In genomic region chr10:87864497-87865059, GRCh38 we compare ENCODE assay signal across 8 cellular contexts. TPM values are rescaled to one million over a fixed set of nuclear protein-coding genes. Genes with fewer than 3 reads are reported as not detected.
DNase-seq lines count a peak whose midpoint lies in the region; ATAC-seq and TF ChIP-seq lines count a peak whose summit lies in the region.

No MANE protein-coding gene starts in this region.

- no peak for DNase-seq in activated naive CD8-positive, alpha-beta T cell treated with anti-CD3 and anti-CD28 coated beads, Interleukin-2, amount 50 U/mL, for 24 hours
- DNase-seq in kidney glomerular epithelial cell (lab: John Stamatoyannopoulos, UW): peak; percentile 51
- DNase-seq in GDM1 (lab: John Stamatoyannopoulos, UW): no peak
- no peak for DNase-seq in T-helper 9 cell
- no peak for DNase-seq in HEK293T (ENCODE audit: extremely low spot score)

- CTCF ChIA-PET in HEK293T (lab: Yijun Ruan, JAX): no interaction called here

- H3K4me3 Mint-ChIP-seq in IgD-negative memory B cell: peak overlapping the region; percentile 95 to 98 (median 96)
- H3K4me3 Mint-ChIP-seq in activated naive CD8-positive, alpha-beta T cell treated with anti-CD3 and anti-CD28 coated beads, Interleukin-2, amount 50 U/mL, for 24 hours: peak overlapping the region; percentile 95

- H3K27me3 Mint-ChIP-seq in IgD-negative memory B cell: no peaks in the 10 kb centered on the region
- H3K27me3 Mint-ChIP-seq in activated naive CD8-positive, alpha-beta T cell treated with anti-CD3 and anti-CD28 coated beads, Interleukin-2, amount 50 U/mL, for 24 hours: no peaks in the 10 kb centered on the region

- H3K4me1 Mint-ChIP-seq in IgD-negative memory B cell: peaks cover 38 to 51% (median 44%) of the 10 kb centered on the region in 3 donors
- peaks cover 57% of the 10 kb centered on the region for H3K4me1 Mint-ChIP-seq in activated naive CD8-positive, alpha-beta T cell treated with anti-CD3 and anti-CD28 coated beads, Interleukin-2, amount 50 U/mL, for 24 hours

- POLR2A ChIA-PET in HEK293T (lab: Yijun Ruan, JAX): interaction anchor here (1.3 to 1.8 kb wide), 4 partner anchors 9 to 264 kb away, joined by 3 to 4 read pairs (median 4); no protein-coding TSS in a partner anchor

- ATAC-seq in activated naive CD8-positive, alpha-beta T cell treated with anti-CD3 and anti-CD28 coated beads, Interleukin-2, amount 50 U/mL, for 24 hours: no peak

- TF ChIP-seq CTCF in C4-2B (conservative IDR thresholded peaks at IDR 0.05): no peak

- H3K36me3 Mint-ChIP-seq in IgD-negative memory B cell: no peaks in the 10 kb centered on the region
- peaks cover 15% of the 10 kb centered on the region for H3K36me3 Mint-ChIP-seq in activated naive CD8-positive, alpha-beta T cell treated with anti-CD3 and anti-CD28 coated beads, Interleukin-2, amount 50 U/mL, for 24 hours (ENCODE audit: low read depth)

- no peaks in the 10 kb centered on the region for H3K9me3 Mint-ChIP-seq in IgD-negative memory B cell
- no peaks in the 10 kb centered on the region for H3K9me3 Mint-ChIP-seq in activated naive CD8-positive, alpha-beta T cell treated with anti-CD3 and anti-CD28 coated beads, Interleukin-2, amount 50 U/mL, for 24 hours

- H3K27ac ChIP-seq in C4-2B: peak overlapping the region; percentile 92
- peak overlapping the region; percentile 88 for H3K27ac ChIP-seq in temporal lobe (ENCODE audit: low read depth, low read length)

- peak overlapping the region; percentile 73 to 89 (median 88) for H3K27ac Mint-ChIP-seq in IgD-negative memory B cell
- H3K27ac Mint-ChIP-seq in activated naive CD8-positive, alpha-beta T cell treated with anti-CD3 and anti-CD28 coated beads, Interleukin-2, amount 50 U/mL, for 24 hours: peak overlapping the region; percentile 81

TF ChIP-seq in HEK293T, 16 proteins besides CTCF, POLR2A, EP300 and RAD21:
- no peak for TF ChIP-seq FOXM1 (IDR thresholded peaks at IDR 0.05; ENCODE audit: borderline replicate concordance)
- TF ChIP-seq CTBP1 (IDR thresholded peaks at IDR 0.05; ENCODE audit: borderline replicate concordance): no peak
- TF ChIP-seq BHLHE40 (IDR thresholded peaks at IDR 0.05; ENCODE audit: borderline replicate concordance): no peak
- no peak for TF ChIP-seq PKNOX1 (IDR thresholded peaks at IDR 0.05)
- TF ChIP-seq TARDBP (IDR thresholded peaks at IDR 0.05): no peak
- no peak for TF ChIP-seq SUZ12 (IDR thresholded peaks at IDR 0.05)
- no peak for TF ChIP-seq ELF4 (IDR thresholded peaks at IDR 0.05)
- TF ChIP-seq NFRKB (IDR thresholded peaks at IDR 0.05): no peak
- no peak for TF ChIP-seq ARNT (IDR thresholded peaks at IDR 0.05)
- TF ChIP-seq SP1 (IDR thresholded peaks at IDR 0.05): no peak
- no peak for TF ChIP-seq ZNF384 (IDR thresholded peaks at IDR 0.05)
- no peak for TF ChIP-seq FOXK2 (IDR thresholded peaks at IDR 0.05)
- TF ChIP-seq LEF1 (IDR thresholded peaks at IDR 0.05; ENCODE audit: borderline replicate concordance): no peak
- no peak for TF ChIP-seq L3MBTL2 (conservative IDR thresholded peaks at IDR 0.05)
- TF ChIP-seq FOXA1 (IDR thresholded peaks at IDR 0.05): no peak
- no peak for TF ChIP-seq HDGF (IDR thresholded peaks at IDR 0.05; ENCODE audit: borderline replicate concordance)

RNA-seq across cellular contexts. Expression of gene PTEN, which starts 1.2 kb away (rescaled TPM):
- 40.4 TPM for polyA plus RNA-seq in IgD-negative memory B cell
- total RNA-seq in temporal lobe: 147 TPM

RNA-seq across cellular contexts. Expression of gene KLLN, which starts 1.2 kb away (rescaled TPM):
- polyA plus RNA-seq in IgD-negative memory B cell: 0.25 TPM
- total RNA-seq in temporal lobe: 0.49 TPM

RNA-seq across cellular contexts. Expression of gene ATAD1, which starts 46.6 kb away (rescaled TPM):
- polyA plus RNA-seq in IgD-negative memory B cell: 31.9 TPM
- 59.0 TPM for total RNA-seq in temporal lobe
